8 cellular contexts compared by ENCODE assay signal in the genomic region with DNA sequence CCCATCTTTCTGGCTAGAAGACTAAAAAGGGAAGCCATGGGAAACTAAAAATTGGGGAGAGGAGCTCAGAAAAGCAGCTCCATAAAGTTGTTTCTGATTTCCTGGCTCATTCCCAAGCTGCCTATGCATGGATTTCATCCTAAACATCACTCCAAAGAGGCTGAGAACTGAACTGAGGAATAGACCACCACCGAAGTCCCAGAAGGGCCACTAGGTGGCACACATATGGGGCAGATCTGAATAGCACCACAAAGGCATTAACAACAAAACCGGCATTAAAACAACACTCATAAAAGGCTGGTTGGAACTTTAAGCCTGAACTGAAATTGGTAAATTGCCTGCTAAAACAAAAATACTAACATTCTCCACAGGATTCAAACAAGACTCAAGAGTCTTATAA.
DNase-seq lines count a peak whose midpoint lies in the region; ATAC-seq and TF ChIP-seq lines count a peak whose summit lies in the region.

No MANE protein-coding gene starts in this region.

- no peaks in the 10 kb centered on the region for H3K27me3 ChIP-seq in suprapubic skin

- 30% methylated on average over 2 of the region's 2 CpGs for WGBS in suprapubic skin

- peaks cover 14% of the 10 kb centered on the region for H3K36me3 ChIP-seq in suprapubic skin

- no peaks in the 10 kb centered on the region for H3K4me1 ChIP-seq in suprapubic skin

- no peaks in the 10 kb centered on the region for H3K36me3 Mint-ChIP-seq in activated CD8-positive, alpha-beta memory T cell treated with anti-CD3 and anti-CD28 coated beads, Interleukin-2, amount 10 ng/mL, durations not matched to agents 7 days and 5 days

- no peak for TF ChIP-seq EP300 in suprapubic skin (IDR thresholded peaks at IDR 0.05)

- H3K27ac Mint-ChIP-seq in activated CD8-positive, alpha-beta memory T cell treated with anti-CD3 and anti-CD28 coated beads, Interleukin-2, amount 10 ng/mL, durations not matched to agents 7 days and 5 days: no peak overlapping the region

- no peak overlapping the region for H3K4me3 ChIP-seq in Jurkat, Clone E6-1 (ENCODE audit: low read length)
- no peak overlapping the region for H3K4me3 ChIP-seq in fibroblast of villous mesenchyme (ENCODE audit: low read depth, low read length)
- no peak overlapping the region for H3K4me3 ChIP-seq in suprapubic skin

- H3K4me3 Mint-ChIP-seq in activated CD8-positive, alpha-beta memory T cell treated with anti-CD3 and anti-CD28 coated beads, Interleukin-2, amount 10 ng/mL, durations not matched to agents 7 days and 5 days: no peak overlapping the region

- no peak overlapping the region for H3K27ac ChIP-seq in suprapubic skin

- H3K9me3 ChIP-seq in suprapubic skin: no peaks in the 10 kb centered on the region

- peaks cover 44% of the 10 kb centered on the region for H3K27me3 Mint-ChIP-seq in activated CD8-positive, alpha-beta memory T cell treated with anti-CD3 and anti-CD28 coated beads, Interleukin-2, amount 10 ng/mL, durations not matched to agents 7 days and 5 days

- TF ChIP-seq CTCF in fibroblast of villous mesenchyme (IDR thresholded peaks at IDR 0.05; ENCODE audit: insufficient read depth, low read depth, low read length) (peak; percentile 69), suprapubic skin (IDR thresholded peaks at IDR 0.05) (peak; percentile 14 to 40)

- TF ChIP-seq POLR2A in suprapubic skin (IDR thresholded peaks at IDR 0.05): no peak

- CTCF ChIA-PET in activated CD8-positive, alpha-beta memory T cell treated with anti-CD3 and anti-CD28 coated beads, Interleukin-2, amount 10 ng/mL, durations not matched to agents 7 days and 5 days (lab: Charles Lee): interaction anchor here (1.4 kb wide), 1 partner anchor 69 kb away, joined by 4 read pairs; no protein-coding TSS in a partner anchor

- no peaks in the 10 kb centered on the region for H3K9me3 Mint-ChIP-seq in activated CD8-positive, alpha-beta memory T cell treated with anti-CD3 and anti-CD28 coated beads, Interleukin-2, amount 10 ng/mL, durations not matched to agents 7 days and 5 days (ENCODE audit: low read depth)

- DNase-seq in activated CD8-positive, alpha-beta memory T cell treated with anti-CD3 and anti-CD28 coated beads, Interleukin-2, amount 10 ng/mL, durations not matched to agents 7 days and 5 days: peak; percentile 42
- no peak for DNase-seq in activated CD8-positive, alpha-beta memory T cell treated with anti-CD3 and anti-CD28 coated beads, Interleukin-2, amount 50 U/mL, for 48 hours
- DNase-seq in Jurkat, Clone E6-1 (ENCODE audit: low read depth, low spot score): peak; percentile 26
- DNase-seq in T1000 (lab: John Stamatoyannopoulos, UW) (peak; percentile 4), fibroblast of villous mesenchyme (ENCODE audit: low read depth) (peak; percentile 65), suprapubic skin (ENCODE audit: low spot score in 2 of 2) (no peak)
- no peak for DNase-seq in effector CD8-positive, alpha-beta T cell (lab: John Stamatoyannopoulos, UW)

- no peak for ATAC-seq in activated CD8-positive, alpha-beta memory T cell treated with anti-CD3 and anti-CD28 coated beads, Interleukin-2, amount 10 ng/mL, durations not matched to agents 7 days and 5 days
- ATAC-seq in GM21825 (IDR thresholded peaks at IDR 0.05; ENCODE audit: unreplicated experiment): no peak

- H3K4me1 Mint-ChIP-seq in activated CD8-positive, alpha-beta memory T cell treated with anti-CD3 and anti-CD28 coated beads, Interleukin-2, amount 10 ng/mL, durations not matched to agents 7 days and 5 days: no peaks in the 10 kb centered on the region

Comparison
In these comparisons a context has a peak if more than half of its experiments do, and no peak if none do; other contexts are left out.
1. DNase-seq: peak in activated CD8-positive, alpha-beta memory T cell treated with anti-CD3 and anti-CD28 coated beads, Interleukin-2, amount 10 ng/mL, durations not matched to agents 7 days and 5 days (single experiment), Jurkat, Clone E6-1 (single experiment), T1000 (single experiment) and fibroblast of villous mesenchyme (single experiment); none in activated CD8-positive, alpha-beta memory T cell treated with anti-CD3 and anti-CD28 coated beads, Interleukin-2, amount 50 U/mL, for 48 hours (single experiment), suprapubic skin (0 of 2) and effector CD8-positive, alpha-beta T cell (single experiment).